ENCODE assay signal across 29 cellular contexts in the genomic region with DNA sequence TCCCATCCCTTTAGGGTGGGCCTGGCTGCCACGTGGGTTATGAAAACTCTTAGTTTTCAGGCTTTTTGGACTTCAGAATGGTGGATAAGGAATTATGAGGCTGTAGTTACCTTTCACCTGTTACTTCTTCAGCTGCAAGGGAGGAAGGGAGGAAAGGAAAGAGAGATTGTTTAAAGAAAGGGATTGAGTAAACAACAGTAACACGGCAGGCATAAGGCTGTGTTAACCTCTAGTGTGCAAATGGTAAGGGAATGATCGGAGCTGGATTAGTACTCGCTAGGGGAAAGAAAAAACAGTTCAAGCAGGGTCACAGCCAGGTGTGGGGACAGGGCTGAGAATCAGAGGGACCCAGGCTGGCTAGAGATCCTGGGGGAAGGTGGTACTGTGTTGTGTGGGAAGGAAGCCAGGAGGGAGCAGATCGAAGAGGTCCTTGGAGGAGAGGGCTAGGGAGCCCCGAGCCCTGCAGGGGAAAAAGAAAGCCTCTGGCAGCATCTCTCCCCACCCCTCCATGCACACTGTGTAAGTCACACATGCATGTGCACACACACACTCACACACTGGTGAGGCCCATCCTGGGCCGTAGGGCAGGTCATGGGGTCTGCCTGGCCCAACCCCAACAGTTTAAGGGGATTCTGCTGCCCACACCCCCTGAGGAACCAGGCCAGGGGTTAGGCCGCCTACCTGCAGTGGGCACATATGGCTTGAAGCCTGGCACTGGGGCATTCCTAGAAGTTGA. TPM values are rescaled to one million over a fixed set of nuclear protein-coding genes. Genes with fewer than 3 reads are reported as not detected.
"Had no signal": no experiment of that assay in that cellular context is flagged by ENCODE, and none has a peak within 500 bp of the region (broad histone marks: within the 10 kb centered on the region; RNA-seq: fewer than 3 reads in every experiment).

No MANE protein-coding gene starts in this region.

- ATAC-seq: foreskin keratinocyte; gastroesophageal sphincter; heart left ventricle; psoas muscle; right cardiac atrium; stimulated activated memory B cell treated with anti-CD40 and anti-IgM and Interleukin-4, amounts not matched to agents 10 μg/mL and 1 μg/mL and 100 μg/mL, for 72 hours; stimulated activated naive CD8-positive, alpha-beta T cell treated with anti-CD3 and anti-CD28 coated beads, Interleukin-15, Interleukin-2, amounts not matched to agents 100 U/mL and 50 U/mL, for 24 hours had no signal

- H3K27ac ChIP-seq: coronary artery, esophagus muscularis mucosa, foreskin keratinocyte, gastroesophageal sphincter, heart left ventricle, ovary, psoas muscle, skin epidermis, spleen, thoracic aorta, tibial nerve, upper lobe of left lung had no signal

- H3K9me3 ChIP-seq: esophagus muscularis mucosa, gastroesophageal sphincter, heart left ventricle, ovary, psoas muscle, spleen, thoracic aorta, tibial nerve, upper lobe of left lung had no signal

- H3K4me1 ChIP-seq: foreskin keratinocyte had no signal

- DNase-seq: dermis blood vessel endothelial cell; effector memory CD4-positive, alpha-beta T cell; foreskin keratinocyte; heart left ventricle; hippocampal formation; islet precursor cell; kidney glomerular epithelial cell; naive B cell; occipital lobe; ovary; psoas muscle; spleen; stimulated activated CD4-positive, alpha-beta T cell treated with anti-CD3 and anti-CD28 coated beads, Interleukin-4, amount 100 ng/mL, for 4 hours; stimulated activated naive CD8-positive, alpha-beta T cell treated with anti-CD3 and anti-CD28 coated beads, Interleukin-15, Interleukin-2, amounts not matched to agents 100 U/mL and 50 U/mL, for 24 hours; substantia nigra; upper lobe of left lung had no signal

- H3K27me3 ChIP-seq: esophagus muscularis mucosa, foreskin keratinocyte, gastroesophageal sphincter, heart left ventricle, ovary, spleen, tibial nerve, upper lobe of left lung had no signal

- H3K36me3 ChIP-seq: heart left ventricle, ovary had no signal

- H3K4me3 ChIP-seq: coronary artery, esophagus muscularis mucosa, gastroesophageal sphincter, heart left ventricle, lung, ovary, psoas muscle, skin epidermis, spleen, thoracic aorta, tibial nerve, upper lobe of left lung had no signal

RNA-seq across cellular contexts. Expression of a gene that starts 49.7 kb away (rescaled TPM):
- total RNA-seq: endothelial cell of umbilical vein, epithelial cell of proximal tubule, fibroblast of lung, foreskin keratinocyte, renal cortical epithelial cell had no signal
- polyA plus RNA-seq: endothelial cell of umbilical vein, fibroblast of lung, foreskin keratinocyte had no signal
